Comparison of ENCODE assay signal across 1 cellular context in the genomic region with DNA sequence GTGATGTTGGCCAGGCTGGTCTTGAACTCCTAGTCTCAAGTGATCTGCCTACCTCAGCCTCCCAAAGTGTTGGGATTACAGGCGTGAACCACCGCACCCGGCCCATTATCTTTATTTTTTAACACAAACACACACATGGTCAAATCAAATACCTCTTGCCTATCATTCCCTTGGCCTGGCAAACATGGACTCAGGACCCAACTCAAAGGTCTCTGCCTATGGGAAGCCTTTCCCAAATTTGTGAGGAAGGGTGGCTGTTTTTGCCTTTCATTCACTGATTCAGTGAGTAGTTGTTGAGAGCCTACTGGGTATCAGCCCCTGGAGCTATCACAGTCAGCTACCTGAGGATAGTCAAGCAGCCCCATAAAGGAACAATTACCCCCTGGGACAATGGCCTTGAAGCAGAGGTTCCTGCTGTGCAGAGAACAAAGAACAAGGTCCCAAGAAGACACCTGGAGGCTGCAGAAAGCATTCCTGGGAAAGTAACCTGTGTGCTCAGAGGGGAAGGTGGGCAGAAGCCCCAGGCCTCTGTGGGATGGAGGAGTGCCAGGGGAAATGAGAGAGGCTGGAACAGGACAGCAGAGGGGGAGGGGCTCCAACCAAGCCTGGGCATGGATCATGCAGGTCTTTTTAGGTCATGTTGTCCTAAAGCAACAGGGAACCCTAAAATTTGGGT.
TF ChIP-seq lines count a peak whose summit lies in the region.

No MANE protein-coding gene starts in this region.

TF ChIP-seq in HCT116, 20 proteins besides CTCF, POLR2A, EP300 and RAD21:
- TF ChIP-seq TCF7L2 (IDR thresholded peaks at IDR 0.05; ENCODE audit: borderline replicate concordance, extremely low read depth, insufficient read depth, insufficient read length): peak; percentile 61
- TF ChIP-seq YY1 (IDR thresholded peaks at IDR 0.05; ENCODE audit: extremely low read depth, insufficient replicate concordance, low read depth, low read length): no peak
- TF ChIP-seq SP1 (IDR thresholded peaks at IDR 0.05; ENCODE audit: low read depth): no peak
